In the genomic region with DNA sequence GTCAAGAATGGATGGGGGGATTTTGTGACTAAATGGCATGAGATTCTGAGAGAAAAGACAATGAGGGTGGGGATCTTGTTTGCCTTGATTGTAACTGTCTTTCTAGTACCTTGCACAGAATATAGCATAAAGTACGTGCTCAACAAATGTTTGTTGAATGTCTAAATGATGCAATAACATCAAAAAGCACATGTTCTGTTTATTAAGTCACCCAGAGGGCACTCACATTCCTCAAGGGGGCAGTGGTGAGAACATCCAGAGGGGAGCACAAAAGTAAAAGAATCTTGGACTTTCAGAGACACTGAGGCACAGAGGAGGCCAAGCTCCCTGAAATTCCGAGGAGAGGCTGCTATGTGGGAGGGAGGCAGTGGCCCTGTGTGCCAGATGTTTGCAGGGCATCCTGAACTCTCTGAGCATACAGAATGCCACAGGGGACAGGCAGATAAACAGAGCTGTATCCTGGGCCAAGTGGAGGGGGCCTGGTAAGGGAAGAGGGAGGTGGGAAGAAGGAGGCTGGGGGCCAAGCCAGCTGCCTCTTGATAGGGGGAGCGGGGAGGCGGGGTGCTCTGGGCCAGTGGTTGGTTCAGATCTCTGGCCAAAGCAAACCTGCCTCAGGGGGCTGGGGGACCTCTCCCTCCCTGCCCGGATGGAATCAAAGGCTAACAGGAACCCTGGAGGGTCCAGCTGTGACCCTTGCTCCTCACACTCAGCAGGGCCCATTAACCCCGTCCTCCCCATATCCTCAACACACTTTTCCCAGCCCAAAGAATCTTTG, we compare ENCODE assay signal across 9 cellular contexts. TPM values are rescaled to one million over a fixed set of nuclear protein-coding genes. Genes with fewer than 3 reads are reported as not detected.
DNase-seq lines count a peak whose midpoint lies in the region; ATAC-seq and TF ChIP-seq lines count a peak whose summit lies in the region.
"Had no signal": no experiment of that assay in that cellular context is flagged by ENCODE, and none has a peak within 500 bp of the region (broad histone marks: within the 10 kb centered on the region; RNA-seq: fewer than 3 reads in every experiment).

No MANE protein-coding gene starts in this region.

- H3K36me3 Mint-ChIP-seq in Caco-2 (ENCODE audit: insufficient read depth, unreplicated experiment) = no peaks in the 10 kb centered on the region
- no peaks in the 10 kb centered on the region for H3K36me3 Mint-ChIP-seq in activated CD4-positive, alpha-beta T cell treated with anti-CD3 and anti-CD28 coated beads, Interleukin-2, amount 10 ng/mL, durations not matched to agents 24 days and 14 days (ENCODE audit: low read depth)
- H3K36me3 Mint-ChIP-seq: IgD-negative memory B cell had no signal

- CTCF ChIA-PET in Caco-2 (lab: Charles Lee) = interaction anchor here (2.0 to 2.3 kb wide), 2 partner anchors 111 to 143 kb away, joined by 6 to 9 read pairs; no protein-coding TSS in a partner anchor

- H3K9me3 Mint-ChIP-seq in Caco-2 (ENCODE audit: unreplicated experiment) = no peaks in the 10 kb centered on the region
- no peaks in the 10 kb centered on the region for H3K9me3 Mint-ChIP-seq in activated CD4-positive, alpha-beta T cell treated with anti-CD3 and anti-CD28 coated beads, Interleukin-2, amount 10 ng/mL, durations not matched to agents 24 days and 14 days
- H3K9me3 Mint-ChIP-seq: IgD-negative memory B cell had no signal

- POLR2A ChIA-PET in Caco-2 (lab: Charles Lee) = no interaction called here

- intact Hi-C loops in Caco-2 (cut with micrococcal nuclease; ENCODE audit: unreplicated experiment) = no loop called here
- intact Hi-C loops in activated CD4-positive, alpha-beta T cell treated with anti-CD3 and anti-CD28 coated beads, Interleukin-2, amount 10 ng/mL, durations not matched to agents 24 days and 14 days (cut with micrococcal nuclease) = no loop called here

- H3K36me3 ChIP-seq in Caco-2 (ENCODE audit: control insufficient read depth, insufficient read depth, low read length) = no peaks in the 10 kb centered on the region

- no peak overlapping the region for H3K4me3 Mint-ChIP-seq in Caco-2 (ENCODE audit: unreplicated experiment)
- H3K4me3 Mint-ChIP-seq in activated CD4-positive, alpha-beta T cell treated with anti-CD3 and anti-CD28 coated beads, Interleukin-2, amount 10 ng/mL, durations not matched to agents 24 days and 14 days = no peak overlapping the region
- H3K4me3 Mint-ChIP-seq: IgD-negative memory B cell had no signal

- DNase-seq in Caco-2 (peak; percentile 53 to 58), HuH-7 (ENCODE audit: low spot score) (peak; percentile 41), fibroblast of the aortic adventitia (ENCODE audit: low read depth) (peak; percentile 67), retinal pigment epithelial cell (ENCODE audit: low read depth) (no peak), NCI-H510A treated with DMSO at 0.1 percent for 48 hours (lab: John Stamatoyannopoulos, UW) (no peak), DMS79 treated with DMSO at 0.1 percent for 48 hours (lab: John Stamatoyannopoulos, UW) (no peak)
- peak; percentile 76 for DNase-seq in activated CD4-positive, alpha-beta T cell treated with anti-CD3 and anti-CD28 coated beads, Interleukin-2, amount 10 ng/mL, durations not matched to agents 24 days and 14 days

- no peak for ATAC-seq in HG03354 (IDR thresholded peaks at IDR 0.05; ENCODE audit: poor library complexity, severe bottlenecking, unreplicated experiment)

- no TSS peak for BruUV-seq in Caco-2 (replicated peaks; lab: Mats Ljungman, UMichigan)

- H3K27ac Mint-ChIP-seq in Caco-2 (ENCODE audit: unreplicated experiment) = peak overlapping the region; percentile 38
- peak overlapping the region; percentile 67 for H3K27ac Mint-ChIP-seq in activated CD4-positive, alpha-beta T cell treated with anti-CD3 and anti-CD28 coated beads, Interleukin-2, amount 10 ng/mL, durations not matched to agents 24 days and 14 days
- H3K27ac Mint-ChIP-seq: IgD-negative memory B cell had no signal

- no peaks in the 10 kb centered on the region for H3K27me3 ChIP-seq in Caco-2 (replicated peaks; ENCODE audit: control insufficient read depth, insufficient read depth, low read length)

- H3K4me1 Mint-ChIP-seq in Caco-2 (ENCODE audit: low read depth, unreplicated experiment) = peaks cover 12% of the 10 kb centered on the region
- peaks cover 6% of the 10 kb centered on the region for H3K4me1 Mint-ChIP-seq in activated CD4-positive, alpha-beta T cell treated with anti-CD3 and anti-CD28 coated beads, Interleukin-2, amount 10 ng/mL, durations not matched to agents 24 days and 14 days

- TF ChIP-seq CTCF in Caco-2 (IDR thresholded peaks at IDR 0.05; ENCODE audit: insufficient read depth in 1 of 2, low read depth in 1 of 2, low read length in 1 of 2, severe bottlenecking in 1 of 2, unreplicated experiment in 1 of 2) (peak; percentile 28 to 54), fibroblast of the aortic adventitia (IDR thresholded peaks at IDR 0.05; ENCODE audit: insufficient read depth, low read length) (peak; percentile 54), retinal pigment epithelial cell (conservative IDR thresholded peaks at IDR 0.05; ENCODE audit: low read depth, low read length) (peak; percentile 68)

- no peaks in the 10 kb centered on the region for H3K27me3 Mint-ChIP-seq in Caco-2 (ENCODE audit: insufficient read depth, unreplicated experiment)
- H3K27me3 Mint-ChIP-seq in activated CD4-positive, alpha-beta T cell treated with anti-CD3 and anti-CD28 coated beads, Interleukin-2, amount 10 ng/mL, durations not matched to agents 24 days and 14 days = peaks cover 9% of the 10 kb centered on the region

- no peak overlapping the region for H3K4me3 ChIP-seq in Caco-2 (ENCODE audit: low read depth, low read length)
- H3K4me3 ChIP-seq in fibroblast of the aortic adventitia (ENCODE audit: low read depth, low read length) = no peak overlapping the region
- no peak overlapping the region for H3K4me3 ChIP-seq in retinal pigment epithelial cell (ENCODE audit: low read length)

- no peaks in the 10 kb centered on the region for H3K9me3 ChIP-seq in Caco-2

- peaks cover 12% of the 10 kb centered on the region for H3K4me1 ChIP-seq in Caco-2

RNA-seq across cellular contexts. Expression of gene ATP1A2, which starts 6.5 kb away (rescaled TPM):
- total RNA-seq in Caco-2 (2022) = 0.36 TPM in 1 of 2 replicates, not detected in the other
- not detected in 2 replicates for total RNA-seq in activated CD4-positive, alpha-beta T cell treated with anti-CD3 and anti-CD28 coated beads, Interleukin-2, amount 10 ng/mL, durations not matched to agents 24 days and 14 days
- 0.27 TPM in 1 of 2 replicates, not detected in the other for total RNA-seq in fibroblast of the aortic adventitia (ENCODE audit: low replicate concordance)

RNA-seq across cellular contexts. Expression of gene IGSF8, which starts 10.7 kb away (rescaled TPM):
- total RNA-seq in Caco-2 (2022) = 15.4 and 16.0 TPM in 2 replicates
- total RNA-seq in activated CD4-positive, alpha-beta T cell treated with anti-CD3 and anti-CD28 coated beads, Interleukin-2, amount 10 ng/mL, durations not matched to agents 24 days and 14 days = 25.3 and 26.7 TPM in 2 replicates
- 10.1 and 10.8 TPM in 2 replicates for total RNA-seq in fibroblast of the aortic adventitia (ENCODE audit: low replicate concordance)

RNA-seq across cellular contexts. Expression of gene KCNJ9, which starts 27.7 kb away (rescaled TPM):
- total RNA-seq in Caco-2 (2022) (not detected in 2 replicates), fibroblast of the aortic adventitia (ENCODE audit: low replicate concordance) (0.08 TPM in 1 of 2 replicates, not detected in the other)
- not detected in 2 replicates for total RNA-seq in activated CD4-positive, alpha-beta T cell treated with anti-CD3 and anti-CD28 coated beads, Interleukin-2, amount 10 ng/mL, durations not matched to agents 24 days and 14 days

RNA-seq across cellular contexts. Expression of gene KCNJ10, which starts 39.1 kb away (rescaled TPM):
- total RNA-seq in Caco-2 (2022) = 0.58 and 0.68 TPM in 2 replicates
- not detected in 2 replicates for total RNA-seq in activated CD4-positive, alpha-beta T cell treated with anti-CD3 and anti-CD28 coated beads, Interleukin-2, amount 10 ng/mL, durations not matched to agents 24 days and 14 days
- total RNA-seq in fibroblast of the aortic adventitia (ENCODE audit: low replicate concordance) = not detected in 2 replicates

RNA-seq across cellular contexts. Expression of gene ATP1A4, which starts 42.3 kb away (rescaled TPM):
- total RNA-seq in Caco-2 (2022) (not detected in 2 replicates), fibroblast of the aortic adventitia (ENCODE audit: low replicate concordance) (not detected in 2 replicates)
- not detected in 2 replicates for total RNA-seq in activated CD4-positive, alpha-beta T cell treated with anti-CD3 and anti-CD28 coated beads, Interleukin-2, amount 10 ng/mL, durations not matched to agents 24 days and 14 days

Comparison
In these comparisons a context has a peak if more than half of its experiments do, and no peak if none do; other contexts are left out.
1. DNase-seq: peak in Caco-2 (2 of 2), HuH-7 (single experiment), activated CD4-positive, alpha-beta T cell treated with anti-CD3 and anti-CD28 coated beads, Interleukin-2, amount 10 ng/mL, durations not matched to agents 24 days and 14 days (single experiment) and fibroblast of the aortic adventitia (single experiment); none in retinal pigment epithelial cell (single experiment), NCI-H510A treated with DMSO at 0.1 percent for 48 hours (single experiment) and DMS79 treated with DMSO at 0.1 percent for 48 hours (single experiment).
2. Peak in every context shown above with its lines, with median percentiles within 50 percentile points of each other: CTCF ChIP-seq.